In the genomic region with DNA sequence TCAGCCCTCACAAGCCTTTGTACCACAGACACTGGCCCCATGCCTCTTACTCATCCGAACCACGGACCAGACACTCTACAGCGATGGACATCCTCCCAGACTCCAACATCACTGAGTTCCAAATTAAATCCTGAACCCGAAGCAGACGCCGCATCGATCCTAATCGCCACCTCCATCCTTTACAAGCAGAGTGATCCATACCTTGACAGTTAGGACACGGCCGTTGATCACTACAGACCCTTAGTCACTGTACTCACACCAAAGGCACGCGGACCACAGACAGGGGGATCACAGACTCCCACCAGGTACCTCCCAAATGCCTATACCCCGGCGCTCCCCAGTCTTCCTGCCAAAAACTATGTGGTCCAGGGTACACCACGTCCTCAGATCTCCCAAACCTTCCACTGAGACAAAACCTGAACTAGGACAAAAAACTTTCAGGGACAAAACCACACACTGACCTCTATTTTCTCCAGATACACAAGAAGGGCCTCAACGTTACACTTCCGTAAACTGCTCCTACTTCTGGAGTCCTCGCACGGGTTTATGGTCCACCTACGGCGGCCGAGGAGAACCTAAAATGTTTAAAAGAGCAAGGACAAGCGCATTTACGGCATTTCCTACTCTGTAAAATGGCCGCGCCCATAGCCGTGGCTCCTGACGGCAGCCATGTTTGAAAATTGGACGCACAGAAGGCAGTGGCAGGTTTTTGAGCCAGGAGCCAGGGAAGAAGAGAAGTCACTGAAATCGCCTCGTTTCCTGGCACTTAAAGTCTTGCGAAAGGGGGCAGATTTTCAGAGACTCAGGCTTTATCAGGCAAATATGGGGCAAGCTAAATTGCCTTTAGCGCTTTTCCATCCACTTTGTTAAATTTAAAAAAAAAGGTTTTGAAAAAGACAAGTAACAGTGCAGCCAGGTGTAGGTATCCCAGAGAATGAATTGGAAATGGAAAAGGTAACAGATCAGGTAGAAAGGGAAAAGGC, we compare ENCODE assay signal across 8 cellular contexts. TPM values are rescaled to one million over a fixed set of nuclear protein-coding genes. Genes with fewer than 3 reads are reported as not detected.
DNase-seq lines count a peak whose midpoint lies in the region; ATAC-seq and TF ChIP-seq lines count a peak whose summit lies in the region.

A gene (minus strand): TSS at position 532 of the 983 bp plus-strand sequence. CDS start 12,480 bp downstream, outside the sequence.

- peak within 1 kb of the TSS; percentile 33 to 94 (median 85) for H3K27ac Mint-ChIP-seq in H9
- peak within 1 kb of the TSS; percentile 88 for H3K27ac Mint-ChIP-seq in T-helper 1 cell treated with Interleukin-12 subunit alpha and Interleukin-12 subunit beta and Interleukin-4 antibody, amounts not matched to agents 30 μg/mL and 1 μg/mL, for 36 hours

- H3K27me3 Mint-ChIP-seq in H9 (ENCODE audit: low read depth): peaks cover 2% of the 10 kb centered on the region; the same call in 1 of the 2 replicates
- no peaks in the 10 kb centered on the region for H3K27me3 Mint-ChIP-seq in T-helper 1 cell treated with Interleukin-12 subunit alpha and Interleukin-12 subunit beta and Interleukin-4 antibody, amounts not matched to agents 30 μg/mL and 1 μg/mL, for 36 hours (ENCODE audit: low read depth)

- no peaks in the 10 kb centered on the region for H3K79me1 ChIP-seq in H9 (ENCODE audit: insufficient read depth, low read depth, low read length, poor library complexity, severe bottlenecking)

- intact Hi-C loops in left cardiac atrium (cut with DNase I): no loop called here
- intact Hi-C loops in posterior vena cava (cut with DNase I): no loop called here

- H3K27ac ChIP-seq in H9 (ENCODE audit: insufficient read length, low read depth, low read length): no peak within 1 kb of the TSS
- H3K27ac ChIP-seq in upper lobe of left lung: peak within 1 kb of the TSS; percentile 75 to 88 (median 86)

- no peak within 1 kb of the TSS for H2BK20ac ChIP-seq in H9 (ENCODE audit: low read depth, low read length, poor library complexity, severe bottlenecking)

- H4K91ac ChIP-seq in H9 (ENCODE audit: insufficient read length, low read depth, low read length): no peak within 1 kb of the TSS

- peak in 1 of 4 donors; percentile 67 for TF ChIP-seq EP300 in upper lobe of left lung (IDR thresholded peaks at IDR 0.05)

- no peak within 1 kb of the TSS for H2BK120ac ChIP-seq in H9 (ENCODE audit: low read depth, low read length, poor library complexity, severe bottlenecking)

- H3K23me2 ChIP-seq in H9 (ENCODE audit: insufficient read length, low read depth, low read length, poor library complexity, severe bottlenecking): peaks cover 8% of the 10 kb centered on the region

- no peak within 1 kb of the TSS for H2AK5ac ChIP-seq in H9 (ENCODE audit: insufficient read length, low read length)

- H3K9ac ChIP-seq in H9 (ENCODE audit: extremely low read depth, insufficient read length, low read length): peak within 1 kb of the TSS; percentile 92

- H3K4me1 ChIP-seq in H9 (ENCODE audit: insufficient read depth, low read length) (no peaks in the 10 kb centered on the region; the same call in 1 of the 2 replicates), upper lobe of left lung (peaks cover 8 to 16% (median 8%) of the 10 kb centered on the region in 4 donors)

- no peak within 1 kb of the TSS for H4K8ac ChIP-seq in H9 (replicated peaks; ENCODE audit: insufficient read length, low read depth, low read length)

- H2BK15ac ChIP-seq in H9 (ENCODE audit: low read depth, low read length): no peak within 1 kb of the TSS

- no CpG with 5 or more reads among the region's 33 CpGs for WGBS in H9 (ENCODE audit: extremely low coverage, insufficient read length, low lambda C conversion rate)
- 2 to 3% methylated on average over 23 to 33 of the region's 33 CpGs for WGBS in upper lobe of left lung, 2 donors

- H2BK12ac ChIP-seq in H9 (ENCODE audit: insufficient read length, low read depth, low read length): no peak within 1 kb of the TSS

- peaks cover 0 to 5% (median 4%) of the 10 kb centered on the region in 4 donors for H3K36me3 ChIP-seq in upper lobe of left lung

- DNase-seq in Daoy (ENCODE audit: low read depth) (peak; percentile 94), H9 (peak; percentile 80), NCI-H1105 (lab: John Stamatoyannopoulos, UW) (peak; percentile 93), amygdala (lab: John Stamatoyannopoulos, UW) (peak; percentile 56 to 99 (median 91)), left cardiac atrium (peak; percentile 94), posterior vena cava (ENCODE audit: low spot score) (peak; percentile 96), upper lobe of left lung (peak; percentile 21 to 97)

- peak within 1 kb of the TSS; percentile 89 for H3K4me2 ChIP-seq in H9 (ENCODE audit: insufficient read depth, insufficient read length, low read length)

- no peak within 1 kb of the TSS for H3K23ac ChIP-seq in H9 (ENCODE audit: insufficient read length, low read depth, low read length)

- peak within 1 kb of the TSS; percentile 91 for H2AFZ ChIP-seq in H9 (ENCODE audit: low read length)

- H3K79me2 ChIP-seq in H9 (ENCODE audit: insufficient read depth, low read length): peaks cover 7% of the 10 kb centered on the region; the same call in 1 of the 2 replicates

- peak within 1 kb of the TSS; percentile 19 for H3K18ac ChIP-seq in H9 (ENCODE audit: insufficient read length, low read depth, low read length)

- peaks cover 50 to 68% of the 10 kb centered on the region in 2 experiments for H3K9me3 Mint-ChIP-seq in H9
- peaks cover 63% of the 10 kb centered on the region for H3K9me3 Mint-ChIP-seq in T-helper 1 cell treated with Interleukin-12 subunit alpha and Interleukin-12 subunit beta and Interleukin-4 antibody, amounts not matched to agents 30 μg/mL and 1 μg/mL, for 36 hours

- peak within 1 kb of the TSS; percentile 63 to 86 (median 78) for H3K4me3 ChIP-seq in upper lobe of left lung

- H3K27me3 ChIP-seq in H9 (ENCODE audit: insufficient read depth, low read length) (no peaks in the 10 kb centered on the region), upper lobe of left lung (no peaks in the 10 kb centered on the region)

- H3K9me3 ChIP-seq in H9 (ENCODE audit: control insufficient read depth, low read depth, low read length) (no peaks in the 10 kb centered on the region), upper lobe of left lung (peaks cover 34 to 68% (median 64%) of the 10 kb centered on the region in 4 donors)

- H3K4me1 Mint-ChIP-seq in H9: peaks cover 4 to 8% of the 10 kb centered on the region in 2 experiments
- H3K4me1 Mint-ChIP-seq in T-helper 1 cell treated with Interleukin-12 subunit alpha and Interleukin-12 subunit beta and Interleukin-4 antibody, amounts not matched to agents 30 μg/mL and 1 μg/mL, for 36 hours (ENCODE audit: low read depth): peaks cover 9% of the 10 kb centered on the region

- no peak within 1 kb of the TSS for H3T11ph ChIP-seq in H9 (ENCODE audit: low read length)

- no peak within 1 kb of the TSS for H4K5ac ChIP-seq in H9 (ENCODE audit: insufficient read length, low read depth, low read length)

- no peak within 1 kb of the TSS for H3K56ac ChIP-seq in H9 (ENCODE audit: insufficient read length, low read depth, low read length)

- no peak within 1 kb of the TSS for H3K4ac ChIP-seq in H9 (ENCODE audit: low read depth, low read length)

- H3K4me3 Mint-ChIP-seq in H9: peak within 1 kb of the TSS; percentile 94 to 95
- H3K4me3 Mint-ChIP-seq in T-helper 1 cell treated with Interleukin-12 subunit alpha and Interleukin-12 subunit beta and Interleukin-4 antibody, amounts not matched to agents 30 μg/mL and 1 μg/mL, for 36 hours: peak within 1 kb of the TSS; percentile 95

- peak in 3 of 4 donors; percentile 28 to 50 (median 50) for TF ChIP-seq POLR2A in upper lobe of left lung (IDR thresholded peaks at IDR 0.05)

- H2BK5ac ChIP-seq in H9 (ENCODE audit: insufficient read length, low read length): no peak within 1 kb of the TSS

- peak; percentile 100 for ATAC-seq in left cardiac atrium
- peak; percentile 98 to 100 for ATAC-seq in upper lobe of left lung (ENCODE audit: low FRiP score in 2 of 2)

- TF ChIP-seq CTCF in H9 (conservative IDR thresholded peaks at IDR 0.05): no peak
- no peak for TF ChIP-seq CTCF in upper lobe of left lung (IDR thresholded peaks at IDR 0.05)

- H3K36me3 Mint-ChIP-seq in H9 (ENCODE audit: insufficient read depth in 1 of 3, low read depth in 3 of 3): peaks cover 27 to 44% (median 32%) of the 10 kb centered on the region in 3 experiments
- H3K36me3 Mint-ChIP-seq in T-helper 1 cell treated with Interleukin-12 subunit alpha and Interleukin-12 subunit beta and Interleukin-4 antibody, amounts not matched to agents 30 μg/mL and 1 μg/mL, for 36 hours (ENCODE audit: low read depth): peaks cover 43% of the 10 kb centered on the region

- peak within 1 kb of the TSS; percentile 36 for H3K14ac ChIP-seq in H9 (ENCODE audit: insufficient read depth, low read length)

- H4K20me1 ChIP-seq in H9 (ENCODE audit: control insufficient read depth, insufficient read depth, insufficient read length): no peaks in the 10 kb centered on the region

RNA-seq across cellular contexts. Expression of the gene that starts here (rescaled TPM):
- 8.7 and 17.7 TPM in 2 replicates for total RNA-seq in Daoy (2014; rRNA removed; shearing (Covaris generic))
- total RNA-seq in H9 (2021) (9.7 and 12.9 TPM in 2 replicates), left cardiac atrium (1 to 10 TPM; 7.2 to 7.5 TPM), posterior vena cava (10 to 100 TPM; 11.2 to 12.1 TPM), upper lobe of left lung (10 to 100 TPM in 5 of 6 donors, 1 to 10 TPM in 1; 3.1 to 29.3 (median 11.4) TPM)
